9 cellular contexts compared by ENCODE assay signal in genomic region chr3:11154036-11154952, GRCh38. TPM values are rescaled to one million over a fixed set of nuclear protein-coding genes. Genes with fewer than 3 reads are reported as not detected.
A peak's percentile ranks its signal among the peaks of the same experiment; 100 is the strongest.
DNase-seq lines count a peak whose midpoint lies in the region; ATAC-seq and TF ChIP-seq lines count a peak whose summit lies in the region.
"Had no signal": no experiment of that assay in that cellular context is flagged by ENCODE, and none has a peak within 500 bp of the region (broad histone marks: within the 10 kb centered on the region; RNA-seq: fewer than 3 reads in every experiment).

A gene with protein sequence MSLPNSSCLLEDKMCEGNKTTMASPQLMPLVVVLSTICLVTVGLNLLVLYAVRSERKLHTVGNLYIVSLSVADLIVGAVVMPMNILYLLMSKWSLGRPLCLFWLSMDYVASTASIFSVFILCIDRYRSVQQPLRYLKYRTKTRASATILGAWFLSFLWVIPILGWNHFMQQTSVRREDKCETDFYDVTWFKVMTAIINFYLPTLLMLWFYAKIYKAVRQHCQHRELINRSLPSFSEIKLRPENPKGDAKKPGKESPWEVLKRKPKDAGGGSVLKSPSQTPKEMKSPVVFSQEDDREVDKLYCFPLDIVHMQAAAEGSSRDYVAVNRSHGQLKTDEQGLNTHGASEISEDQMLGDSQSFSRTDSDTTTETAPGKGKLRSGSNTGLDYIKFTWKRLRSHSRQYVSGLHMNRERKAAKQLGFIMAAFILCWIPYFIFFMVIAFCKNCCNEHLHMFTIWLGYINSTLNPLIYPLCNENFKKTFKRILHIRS (plus strand): TSS chr3:11154493. CDS start chr3:11259038, 104,545 bp downstream.

- CTCF ChIA-PET in WTC11 (lab: Charles Lee) = interaction anchor here (0.6 to 3.9 kb wide), 27 partner anchors 8 to 1291 kb away, joined by 3 to 52 read pairs (median 4); no protein-coding TSS in a partner anchor
- CTCF ChIA-PET in GM10248 (lab: Yijun Ruan, JAX) = no interaction called here

- DNase-seq in H7 (peak; percentile 81), WTC11 (ENCODE audit: low spot score) (peak; percentile 29), glutamatergic neuron (peak; percentile 40), prostate gland (ENCODE audit: low spot score) (no peak), NCI-H2196 (lab: John Stamatoyannopoulos, UW; ENCODE audit: unreplicated experiment) (no peak), GM10248 (ENCODE audit: extremely low spot score) (no peak), NCI-H1436 treated with DMSO at 0.1 percent for 48 hours (lab: John Stamatoyannopoulos, UW) (no peak)

- TF ChIP-seq CTCF in WTC11 (IDR thresholded peaks at IDR 0.05) (no peak), glutamatergic neuron (IDR thresholded peaks at IDR 0.05; ENCODE audit: partially characterized antibody, unreplicated experiment) (no peak), prostate gland (IDR thresholded peaks at IDR 0.05) (no peak), GM10248 (IDR thresholded peaks at IDR 0.05; ENCODE audit: control extremely low read depth, extremely low read depth, low read depth, missing control alignments) (no peak)

- H3K4me1 Mint-ChIP-seq in WTC11 (peaks cover 12% of the 10 kb centered on the region), glutamatergic neuron (ENCODE audit: low read depth, unreplicated experiment) (no peaks in the 10 kb centered on the region)

- WGBS in prostate gland = 2% methylated on average over 37 of the region's 98 CpGs

- peaks cover 2% of the 10 kb centered on the region for H3K4me1 ChIP-seq in prostate gland (replicated peaks)

- peaks cover 77% of the 10 kb centered on the region for H3K27me3 Mint-ChIP-seq in WTC11 (ENCODE audit: low read depth)
- H3K27me3 Mint-ChIP-seq in glutamatergic neuron (ENCODE audit: unreplicated experiment) = peaks cover 10% of the 10 kb centered on the region

- POLR2A ChIA-PET in WTC11 (lab: Charles Lee) = no interaction called here
- POLR2A ChIA-PET in GM10248 (lab: Yijun Ruan, JAX) = no interaction called here

- ATAC-seq in WTC11 (peak; percentile 35), GM21367 (IDR thresholded peaks at IDR 0.05; ENCODE audit: unreplicated experiment) (no peak)

- H3K36me3 ChIP-seq in H7 (replicated peaks; ENCODE audit: control insufficient read depth, insufficient read depth, low read length) = no peaks in the 10 kb centered on the region
- no peaks in the 10 kb centered on the region for H3K36me3 ChIP-seq in prostate gland

- no peak for TF ChIP-seq POLR2A in prostate gland (IDR thresholded peaks at IDR 0.05)

- no peak within 1 kb of the TSS for H3K27ac ChIP-seq in prostate gland
- H3K27ac ChIP-seq: KMS-11 had no signal

- H3K27me3 ChIP-seq in H7 (ENCODE audit: control insufficient read depth, insufficient read depth, low read length) (peaks cover 44% of the 10 kb centered on the region), prostate gland (replicated peaks; ENCODE audit: insufficient read depth) (peaks cover 7% of the 10 kb centered on the region)

- H3K4me3 Mint-ChIP-seq in WTC11 (peak within 1 kb of the TSS; percentile 83), glutamatergic neuron (ENCODE audit: unreplicated experiment) (peak within 1 kb of the TSS; percentile 83)

- H3K36me3 Mint-ChIP-seq in WTC11 (no peaks in the 10 kb centered on the region), glutamatergic neuron (ENCODE audit: unreplicated experiment) (no peaks in the 10 kb centered on the region)

- H3K4me3 ChIP-seq in H7 (ENCODE audit: insufficient read depth, low read depth, low read length) = peak within 1 kb of the TSS; percentile 42
- H3K4me3 ChIP-seq in prostate gland = peak within 1 kb of the TSS; percentile 33 to 35

- H3K9me3 ChIP-seq in prostate gland = no peaks in the 10 kb centered on the region

- H3K9me3 Mint-ChIP-seq in WTC11 (no peaks in the 10 kb centered on the region), glutamatergic neuron (ENCODE audit: unreplicated experiment) (peaks cover 6% of the 10 kb centered on the region)

- intact Hi-C loops in prostate gland (cut with DNase I) = no loop called here

- H3K27ac Mint-ChIP-seq in WTC11 (no peak within 1 kb of the TSS), glutamatergic neuron (ENCODE audit: unreplicated experiment) (no peak within 1 kb of the TSS)

TF ChIP-seq in WTC11, 78 proteins besides CTCF, POLR2A, EP300 and RAD21:
- TF ChIP-seq, protein P1, sequence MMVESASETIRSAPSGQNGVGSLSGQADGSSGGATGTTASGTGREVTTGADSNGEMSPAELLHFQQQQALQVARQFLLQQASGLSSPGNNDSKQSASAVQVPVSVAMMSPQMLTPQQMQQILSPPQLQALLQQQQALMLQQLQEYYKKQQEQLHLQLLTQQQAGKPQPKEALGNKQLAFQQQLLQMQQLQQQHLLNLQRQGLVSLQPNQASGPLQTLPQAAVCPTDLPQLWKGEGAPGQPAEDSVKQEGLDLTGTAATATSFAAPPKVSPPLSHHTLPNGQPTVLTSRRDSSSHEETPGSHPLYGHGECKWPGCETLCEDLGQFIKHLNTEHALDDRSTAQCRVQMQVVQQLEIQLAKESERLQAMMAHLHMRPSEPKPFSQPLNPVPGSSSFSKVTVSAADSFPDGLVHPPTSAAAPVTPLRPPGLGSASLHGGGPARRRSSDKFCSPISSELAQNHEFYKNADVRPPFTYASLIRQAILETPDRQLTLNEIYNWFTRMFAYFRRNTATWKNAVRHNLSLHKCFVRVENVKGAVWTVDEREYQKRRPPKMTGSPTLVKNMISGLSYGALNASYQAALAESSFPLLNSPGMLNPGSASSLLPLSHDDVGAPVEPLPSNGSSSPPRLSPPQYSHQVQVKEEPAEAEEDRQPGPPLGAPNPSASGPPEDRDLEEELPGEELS (CRISPR knock-in tag; IDR thresholded peaks at IDR 0.05) = 0 out of 2 replicates have a peak, but pooled peaks have one; percentile 45
- no peak for TF ChIP-seq JAZF1 (CRISPR knock-in tag; IDR thresholded peaks at IDR 0.05)
- TF ChIP-seq, protein P2, sequence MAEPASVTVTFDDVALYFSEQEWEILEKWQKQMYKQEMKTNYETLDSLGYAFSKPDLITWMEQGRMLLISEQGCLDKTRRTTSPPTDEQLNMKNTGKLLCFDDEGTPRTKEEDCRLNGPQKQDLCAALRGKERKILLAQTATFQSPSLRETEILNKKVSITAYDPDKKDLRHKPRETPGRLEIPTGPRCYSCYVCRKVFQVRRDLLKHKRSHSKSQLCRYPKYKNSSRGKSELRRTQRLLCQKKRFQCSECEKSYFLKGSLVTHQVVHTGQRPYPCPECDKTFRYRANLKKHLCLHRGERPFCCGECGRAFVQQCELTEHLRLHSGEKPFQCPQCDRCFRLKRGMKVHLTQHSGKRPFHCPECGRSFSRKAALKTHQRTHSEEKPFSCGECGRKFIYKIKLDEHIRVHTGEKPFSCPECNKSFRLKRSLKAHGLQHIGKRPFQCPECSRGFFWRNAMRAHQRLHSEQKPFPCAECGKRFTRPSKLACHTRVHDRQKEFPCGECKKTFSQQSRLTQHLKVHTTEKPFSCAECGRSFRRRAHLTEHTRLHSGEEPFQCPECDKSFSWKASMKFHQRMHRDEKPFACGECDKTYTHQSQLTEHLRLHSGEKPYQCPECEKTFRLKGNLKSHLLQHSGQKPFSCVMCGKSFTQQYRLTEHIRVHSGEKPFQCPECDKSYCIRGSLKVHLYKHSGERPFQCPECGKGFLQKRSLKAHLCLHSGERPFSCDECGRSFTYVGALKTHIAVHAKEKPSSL (CRISPR knock-in tag; conservative IDR thresholded peaks at IDR 0.05) = no peak
- TF ChIP-seq, protein P3, sequence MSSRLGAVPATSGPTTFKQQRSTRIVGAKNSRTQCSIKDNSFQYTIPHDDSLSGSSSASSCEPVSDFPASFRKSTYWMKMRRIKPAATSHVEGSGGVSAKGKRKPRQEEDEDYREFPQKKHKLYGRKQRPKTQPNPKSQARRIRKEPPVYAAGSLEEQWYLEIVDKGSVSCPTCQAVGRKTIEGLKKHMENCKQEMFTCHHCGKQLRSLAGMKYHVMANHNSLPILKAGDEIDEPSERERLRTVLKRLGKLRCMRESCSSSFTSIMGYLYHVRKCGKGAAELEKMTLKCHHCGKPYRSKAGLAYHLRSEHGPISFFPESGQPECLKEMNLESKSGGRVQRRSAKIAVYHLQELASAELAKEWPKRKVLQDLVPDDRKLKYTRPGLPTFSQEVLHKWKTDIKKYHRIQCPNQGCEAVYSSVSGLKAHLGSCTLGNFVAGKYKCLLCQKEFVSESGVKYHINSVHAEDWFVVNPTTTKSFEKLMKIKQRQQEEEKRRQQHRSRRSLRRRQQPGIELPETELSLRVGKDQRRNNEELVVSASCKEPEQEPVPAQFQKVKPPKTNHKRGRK (CRISPR knock-in tag; IDR thresholded peaks at IDR 0.05; ENCODE audit: borderline replicate concordance) = no peak
- TF ChIP-seq USF1 (CRISPR knock-in tag; IDR thresholded peaks at IDR 0.05) = no peak

RNA-seq across cellular contexts. Expression of the gene that starts here (rescaled TPM):
- total RNA-seq in H7 (2014; rRNA removed; shearing (Covaris generic)) = not detected in 2 replicates
- total RNA-seq in WTC11 (2021) (0.05 TPM in 1 of 3 replicates, not detected in the others), glutamatergic neuron (ENCODE audit: unreplicated experiment) (not detected), prostate gland (1 to 10 TPM in 1 of 2 donors, under 1 TPM in 1; 0.50 to 5.9 TPM)

Comparison
In these comparisons a context has a peak if more than half of its experiments do, and no peak if none do; other contexts are left out.
1. Peak in DNase-seq and H3K4me3 ChIP-seq in H7; RNA of the gene not detected or under 1 TPM.
2. Peak in DNase-seq and ATAC-seq in WTC11; RNA of the gene not detected or under 1 TPM.
3. Peak in DNase-seq in glutamatergic neuron; RNA of the gene not detected or under 1 TPM.